ENCODE assay signal across 30 cellular contexts in genomic region chr4:146346276-146346675, GRCh38.
DNase-seq lines count a peak whose midpoint lies in the region; ATAC-seq, FAIRE-seq and TF ChIP-seq lines count a peak whose summit lies in the region.
"Had no signal": no experiment of that assay in that cellular context is flagged by ENCODE, and none has a peak within 500 bp of the region (broad histone marks: within the 10 kb centered on the region; RNA-seq: fewer than 3 reads in every experiment).

No MANE protein-coding gene starts in this region.

- H3K27me3 Mint-ChIP-seq in activated T-cell treated with anti-CD3 and anti-CD28 coated beads, Interleukin-2, amount 50 U/mL, for 72 hours (ENCODE audit: low read depth), result no peaks in the 10 kb centered on the region
- H3K27me3 Mint-ChIP-seq: CD8-positive, alpha-beta memory T cell had no signal

- ATAC-seq in GM18517 (IDR thresholded peaks at IDR 0.05; ENCODE audit: unreplicated experiment) (peak; percentile 54), GM21786 (IDR thresholded peaks at IDR 0.05; ENCODE audit: unreplicated experiment) (peak; percentile 30), HG03442 (IDR thresholded peaks at IDR 0.05; ENCODE audit: unreplicated experiment) (peak; percentile 47)
- no peak for ATAC-seq in activated T-cell treated with anti-CD3 and anti-CD28 coated beads, Interleukin-2, amount 50 U/mL, for 72 hours (replicated peaks in 1 of 2)
- ATAC-seq: activated CD8-positive, alpha-beta T cell treated with anti-CD3 and anti-CD28 coated beads, Interleukin-2, amount 10 ng/mL, durations not matched to agents 7 days and 5 days; activated naive CD4-positive, alpha-beta T cell treated with anti-CD3 and anti-CD28 coated beads, Interleukin-2, amount 50 U/mL, for 72 hours; mucosa of descending colon; natural killer cell; right lobe of liver had no signal

- FAIRE-seq in frontal cortex (lab: Jason Lieb, UNC), result peak; percentile 48
- FAIRE-seq: endothelial cell of umbilical vein had no signal

- TF ChIP-seq CTCF in foreskin fibroblast (IDR thresholded peaks at IDR 0.05; ENCODE audit: low read depth, low read length), result no peak

- peaks cover 2% of the 10 kb centered on the region in 2 donors for H3K9me3 Mint-ChIP-seq in activated T-cell treated with anti-CD3 and anti-CD28 coated beads, Interleukin-2, amount 50 U/mL, for 72 hours
- H3K9me3 Mint-ChIP-seq: activated naive CD4-positive, alpha-beta T cell treated with anti-CD3 and anti-CD28 coated beads, Interleukin-2, amount 50 U/mL, for 72 hours; natural killer cell had no signal

- peaks cover 2 to 3% of the 10 kb centered on the region in 2 donors for H3K36me3 Mint-ChIP-seq in activated T-cell treated with anti-CD3 and anti-CD28 coated beads, Interleukin-2, amount 50 U/mL, for 72 hours (ENCODE audit: insufficient read depth in 2 of 2)
- H3K36me3 Mint-ChIP-seq: activated naive CD4-positive, alpha-beta T cell treated with anti-CD3 and anti-CD28 coated beads, Interleukin-2, amount 50 U/mL, for 72 hours; CD8-positive, alpha-beta memory T cell; natural killer cell had no signal

- H3K27ac Mint-ChIP-seq in activated T-cell treated with anti-CD3 and anti-CD28 coated beads, Interleukin-2, amount 50 U/mL, for 72 hours, result no peak overlapping the region
- H3K27ac Mint-ChIP-seq: activated CD8-positive, alpha-beta T cell treated with anti-CD3 and anti-CD28 coated beads, Interleukin-2, amount 10 ng/mL, durations not matched to agents 7 days and 5 days had no signal

- no peak overlapping the region for H3K4me3 Mint-ChIP-seq in activated T-cell treated with anti-CD3 and anti-CD28 coated beads, Interleukin-2, amount 50 U/mL, for 72 hours
- H3K4me3 Mint-ChIP-seq: activated CD8-positive, alpha-beta T cell treated with anti-CD3 and anti-CD28 coated beads, Interleukin-2, amount 10 ng/mL, durations not matched to agents 7 days and 5 days; CD8-positive, alpha-beta memory T cell; natural killer cell had no signal

- no peak for DNase-seq in frontal cortex (ENCODE audit: low spot score in 2 of 2)
- DNase-seq in activated T-cell treated with anti-CD3 and anti-CD28 coated beads, Interleukin-2, amount 50 U/mL, for 72 hours, result no peak
- no peak for DNase-seq in epidermal melanocyte (ENCODE audit: insufficient read length, low spot score)
- DNase-seq in foreskin fibroblast, result no peak
- DNase-seq: activated CD8-positive, alpha-beta T cell treated with anti-CD3 and anti-CD28 coated beads, Interleukin-2, amount 10 ng/mL, durations not matched to agents 7 days and 5 days; activated effector memory CD4-positive, alpha-beta T cell treated with Interleukin-2 at 50 U/mL for 16 hours; CD8-positive, alpha-beta memory T cell; EL; GOT3; hypothalamus; IMR-90; mammary epithelial cell; mucosa of descending colon; natural killer cell; NCI-H146; NCI-H446; NCI-H748 treated with DMSO at 0.1 percent for 48 hours; nucleus accumbens; Peyer's patch; right lobe of liver; SHP77; stimulated activated CD4-positive, alpha-beta T cell treated with anti-CD3 and anti-CD28 coated beads, Interleukin-12 subunit alpha, Interleukin-12 subunit beta, amount 100 ng/mL, for 4 hours; stimulated activated CD4-positive, alpha-beta T cell treated with anti-CD3 and anti-CD28 coated beads, Interleukin-4, amount 100 ng/mL, for 1 hour had no signal

- H3K4me1 Mint-ChIP-seq in activated T-cell treated with anti-CD3 and anti-CD28 coated beads, Interleukin-2, amount 50 U/mL, for 72 hours (ENCODE audit: low read depth), result peaks cover 5% of the 10 kb centered on the region

- H3K4me3 ChIP-seq in foreskin fibroblast (ENCODE audit: low read depth in 1 of 2, low read length in 2 of 2), result no peak overlapping the region
- H3K4me3 ChIP-seq: mucosa of descending colon, Peyer's patch, prostate gland, right lobe of liver, tibial nerve had no signal

Comparison
In these comparisons a context has a peak if more than half of its experiments do, and no peak if none do; other contexts are left out.
1. ATAC-seq: peak in GM18517 (single experiment), GM21786 (single experiment) and HG03442 (single experiment); none in activated T-cell treated with anti-CD3 and anti-CD28 coated beads, Interleukin-2, amount 50 U/mL, for 72 hours (0 of 2).